14 cellular contexts compared by ENCODE assay signal in genomic region chr18:35463050-35463449, GRCh38. TPM values are rescaled to one million over a fixed set of nuclear protein-coding genes. Genes with fewer than 3 reads are reported as not detected.
DNase-seq lines count a peak whose midpoint lies in the region; ATAC-seq and TF ChIP-seq lines count a peak whose summit lies in the region.
"Had no signal": no experiment of that assay in that cellular context is flagged by ENCODE, and none has a peak within 500 bp of the region (broad histone marks: within the 10 kb centered on the region; RNA-seq: fewer than 3 reads in every experiment).

No MANE protein-coding gene starts in this region.

- no peak overlapping the region for H3K27ac ChIP-seq in SK-N-SH (ENCODE audit: low read depth in 2 of 2, low read length in 1 of 2)
- H3K27ac ChIP-seq in stomach smooth muscle (ENCODE audit: low read length) = peak overlapping the region; percentile 75
- H3K27ac ChIP-seq: body of pancreas, HL-60, tibial nerve, WERI-Rb-1 had no signal

- POLR2A ChIA-PET in SK-N-SH (lab: Yijun Ruan, JAX) = no interaction called here

- no peak overlapping the region for H3K4me3 Mint-ChIP-seq in chondrocyte (ENCODE audit: unreplicated experiment)
- H3K4me3 Mint-ChIP-seq: naive thymus-derived CD8-positive, alpha-beta T cell had no signal

- H3K27me3 Mint-ChIP-seq in chondrocyte (ENCODE audit: low read depth) = no peaks in the 10 kb centered on the region
- H3K27me3 Mint-ChIP-seq: naive thymus-derived CD8-positive, alpha-beta T cell had no signal

- no peaks in the 10 kb centered on the region for H3K9me3 Mint-ChIP-seq in chondrocyte (ENCODE audit: low read depth)
- H3K9me3 Mint-ChIP-seq: naive thymus-derived CD8-positive, alpha-beta T cell had no signal

- no peak overlapping the region for H3K9ac ChIP-seq in SK-N-SH
- peak overlapping the region in 1 of 2 donors; percentile 21 for H3K9ac ChIP-seq in stomach smooth muscle (ENCODE audit: low read length in 2 of 2)

- TF ChIP-seq CTCF in SK-N-SH (IDR thresholded peaks at IDR 0.05) (no peak), chondrocyte (IDR thresholded peaks at IDR 0.05) (no peak)

- H3K4me1 Mint-ChIP-seq in chondrocyte (ENCODE audit: low read depth) = peaks cover 50% of the 10 kb centered on the region

- H2AFZ ChIP-seq in SK-N-SH (ENCODE audit: low read depth) = no peak overlapping the region

- CTCF ChIA-PET in SK-N-SH (lab: Yijun Ruan, JAX) = no interaction called here

- no peak overlapping the region for H3K4me2 ChIP-seq in SK-N-SH

- TF ChIP-seq RAD21 in SK-N-SH (IDR thresholded peaks at IDR 0.05; ENCODE audit: low read length) = no peak

- H3K4me3 ChIP-seq in SK-N-SH (ENCODE audit: low read depth in 2 of 2, low read length in 1 of 2) = no peak overlapping the region
- no peak overlapping the region for H3K4me3 ChIP-seq in stomach smooth muscle (ENCODE audit: low read length in 2 of 2)
- H3K4me3 ChIP-seq: body of pancreas, tibial nerve had no signal

- H3K4me1 ChIP-seq in SK-N-SH (ENCODE audit: control insufficient read depth in 1 of 2, insufficient read depth in 2 of 2, low read depth in 1 of 2, low read length in 1 of 2) (peaks cover 10% of the 10 kb centered on the region in 2 experiments; a peak in 2 of 4 replicates), stomach smooth muscle (ENCODE audit: control insufficient read depth, insufficient read depth, low read length) (peaks cover 64% of the 10 kb centered on the region)
- H3K4me1 ChIP-seq: body of pancreas had no signal

- H4K20me1 ChIP-seq in SK-N-SH (ENCODE audit: insufficient read depth) = no peaks in the 10 kb centered on the region

- H3K9me3 ChIP-seq in SK-N-SH (no peaks in the 10 kb centered on the region), stomach smooth muscle (ENCODE audit: control insufficient read depth in 2 of 2, low read length in 2 of 2) (no peaks in the 10 kb centered on the region)
- H3K9me3 ChIP-seq: body of pancreas, tibial nerve had no signal

- no peaks in the 10 kb centered on the region for H3K79me2 ChIP-seq in SK-N-SH (ENCODE audit: insufficient read depth)

- no peaks in the 10 kb centered on the region for H3K9me2 ChIP-seq in SK-N-SH

- H3K36me3 Mint-ChIP-seq in chondrocyte (ENCODE audit: low read depth) = peaks cover 4% of the 10 kb centered on the region

- DNase-seq in SK-N-SH (peak; percentile 40), UCSD-AML1 (lab: John Stamatoyannopoulos, UW; ENCODE audit: unreplicated experiment) (peak; percentile 68), glomerular endothelial cell (ENCODE audit: extremely low read depth, low read depth, low spot score) (peak; percentile 86), AG08396 (ENCODE audit: low spot score) (no peak), chondrocyte (ENCODE audit: low spot score) (no peak)
- DNase-seq: MV-4-11; naive thymus-derived CD8-positive, alpha-beta T cell; WERI-Rb-1 had no signal

- no peak overlapping the region for H3K27ac Mint-ChIP-seq in chondrocyte (ENCODE audit: unreplicated experiment)

- no peaks in the 10 kb centered on the region for H3K36me3 ChIP-seq in SK-N-SH (replicated peaks in 1 of 2; ENCODE audit: control insufficient read depth in 1 of 2, insufficient read depth in 2 of 2, low read length in 1 of 2)
- no peaks in the 10 kb centered on the region for H3K36me3 ChIP-seq in stomach smooth muscle (ENCODE audit: control insufficient read depth in 2 of 2, insufficient read depth in 2 of 2, low read length in 2 of 2)
- H3K36me3 ChIP-seq: WERI-Rb-1 had no signal

- TF ChIP-seq EP300 in SK-N-SH (IDR thresholded peaks at IDR 0.05; ENCODE audit: borderline replicate concordance in 1 of 2, low read depth in 1 of 2, low read length in 1 of 2) = no peak; a peak in 1 of 4 replicates

- H3F3A ChIP-seq in SK-N-SH (replicated peaks; ENCODE audit: insufficient read depth) = no peaks in the 10 kb centered on the region

- ATAC-seq in SK-N-SH treated with all-trans-retinoic acid at 6 μM for 48 hours = no peak
- ATAC-seq in HG02840 (IDR thresholded peaks at IDR 0.05; ENCODE audit: low FRiP score, unreplicated experiment) = no peak
- ATAC-seq: body of pancreas; naive thymus-derived CD8-positive, alpha-beta T cell had no signal

- no peaks in the 10 kb centered on the region for H3K27me3 ChIP-seq in SK-N-SH (ENCODE audit: insufficient read depth)
- H3K27me3 ChIP-seq in stomach smooth muscle (ENCODE audit: control insufficient read depth in 1 of 2, insufficient read depth in 2 of 2, low read length in 2 of 2) = no peaks in the 10 kb centered on the region
- H3K27me3 ChIP-seq: body of pancreas, tibial nerve had no signal

- WGBS in SK-N-SH (ENCODE audit: low lambda C conversion rate) = 59% methylated on average over 5 of the region's 5 CpGs

TF ChIP-seq in SK-N-SH, 30 proteins besides CTCF, POLR2A, EP300 and RAD21:
- TF ChIP-seq GATA2 (CRISPR knock-in tag; IDR thresholded peaks at IDR 0.05) (peak; percentile 53; the same call in 1 of the 2 replicates), EZH2phosphoT487 (IDR thresholded peaks at IDR 0.05; ENCODE audit: borderline replicate concordance, low read depth) (no peak), TCF12 (IDR thresholded peaks at IDR 0.05) (0 out of 2 replicates have a peak, but pooled peaks have one; percentile 7)

TF ChIP-seq in SK-N-SH treated with all-trans-retinoic acid at 6 μM for 48 hours, 23 proteins besides CTCF, POLR2A, EP300 and RAD21:
- no peak for TF ChIP-seq SNAI2 (CRISPR knock-in tag; IDR thresholded peaks at IDR 0.05)
- TF ChIP-seq BACH2 (CRISPR knock-in tag; IDR thresholded peaks at IDR 0.05; ENCODE audit: borderline replicate concordance) = no peak
- no peak for TF ChIP-seq PATZ1 (CRISPR knock-in tag; IDR thresholded peaks at IDR 0.05; ENCODE audit: borderline replicate concordance)
- no peak for TF ChIP-seq ZNF565 (CRISPR knock-in tag; conservative IDR thresholded peaks at IDR 0.05; ENCODE audit: low read depth)
- no peak for TF ChIP-seq ESRRG (CRISPR knock-in tag; IDR thresholded peaks at IDR 0.05)
- TF ChIP-seq ZC3H10 (CRISPR knock-in tag; IDR thresholded peaks at IDR 0.05) = no peak
- TF ChIP-seq TOX (CRISPR knock-in tag; IDR thresholded peaks at IDR 0.05; ENCODE audit: borderline replicate concordance) = no peak
- no peak for TF ChIP-seq PPARA (CRISPR knock-in tag; IDR thresholded peaks at IDR 0.05; ENCODE audit: borderline replicate concordance)

RNA-seq across cellular contexts. Expression of gene INO80C, which starts 34.7 kb away (rescaled TPM):
- 17.0 and 17.7 TPM in 2 replicates for polyA plus RNA-seq in SK-N-SH (2012; rRNA removed)
- polyA plus RNA-seq in SK-N-SH (2012; cell fraction: cytosol; rRNA removed) = 13.9 and 16.9 TPM in 2 replicates
- polyA plus RNA-seq in SK-N-SH (2012; cell fraction: nucleus; rRNA removed) = 19.8 and 21.7 TPM in 2 replicates
- total RNA-seq in glomerular endothelial cell (12.8 and 30.8 TPM in 2 replicates), chondrocyte (22.7 to 25.4 TPM (median 23.7 TPM) in 3 replicates)

Comparison
In these comparisons a context has a peak if more than half of its experiments do, and no peak if none do; other contexts are left out.
1. DNase-seq: peak in SK-N-SH (single experiment), UCSD-AML1 (single experiment) and glomerular endothelial cell (single experiment); none in AG08396 (single experiment) and chondrocyte (single experiment).